9 cellular contexts compared by ENCODE assay signal in genomic region chr3:126746395-126747177, GRCh38. TPM values are rescaled to one million over a fixed set of nuclear protein-coding genes. Genes with fewer than 3 reads are reported as not detected.
DNase-seq lines count a peak whose midpoint lies in the region; ATAC-seq and TF ChIP-seq lines count a peak whose summit lies in the region.
"Had no signal": no experiment of that assay in that cellular context is flagged by ENCODE, and none has a peak within 500 bp of the region (broad histone marks: within the 10 kb centered on the region; RNA-seq: fewer than 3 reads in every experiment).

No MANE protein-coding gene starts in this region.

- no peak for TF ChIP-seq POLR2A in NB4 (IDR thresholded peaks at IDR 0.05; ENCODE audit: extremely low read depth, insufficient read length)

- ATAC-seq in HG02852 (IDR thresholded peaks at IDR 0.05; ENCODE audit: unreplicated experiment) = no peak
- no peak for ATAC-seq in GM18873 (IDR thresholded peaks at IDR 0.05; ENCODE audit: low FRiP score, unreplicated experiment)
- ATAC-seq in GM19328 (IDR thresholded peaks at IDR 0.05; ENCODE audit: unreplicated experiment) = no peak

- peaks cover 15% of the 10 kb centered on the region for H3K4me1 Mint-ChIP-seq in endodermal cell

- no peaks in the 10 kb centered on the region for H3K27me3 Mint-ChIP-seq in endodermal cell (ENCODE audit: insufficient read depth)

- DNase-seq in COLO829 (ENCODE audit: low spot score) (peak; percentile 47), NB4 (ENCODE audit: low read depth) (peak; percentile 9), endodermal cell (peak; percentile 57), myocyte (ENCODE audit: low read depth) (peak; percentile 67), HuH-7 (ENCODE audit: low spot score) (no peak)
- DNase-seq: activated effector memory CD4-positive, alpha-beta T cell treated with Interleukin-2 at 50 U/mL for 16 hours had no signal

- no peak overlapping the region for H3K9ac ChIP-seq in endodermal cell (ENCODE audit: extremely low read depth, low read length, poor library complexity, severe bottlenecking)

- H3K9me3 ChIP-seq in endodermal cell (ENCODE audit: control insufficient read depth, low read length) = no peaks in the 10 kb centered on the region

- H3K9me3 Mint-ChIP-seq in endodermal cell = no peaks in the 10 kb centered on the region

- H3K4me3 Mint-ChIP-seq in endodermal cell = no peak overlapping the region

- peaks cover 5% of the 10 kb centered on the region for H3K4me1 ChIP-seq in endodermal cell (ENCODE audit: control insufficient read depth, insufficient read depth, low read length)

- H3K4me3 ChIP-seq in NB4 (ENCODE audit: low read depth, low read length) (no peak overlapping the region), endodermal cell (ENCODE audit: low read length) (no peak overlapping the region)

- H3K36me3 Mint-ChIP-seq in endodermal cell (ENCODE audit: low read depth) = peaks cover 4% of the 10 kb centered on the region

- WGBS in endodermal cell (ENCODE audit: insufficient coverage in 1 of 2, insufficient read length in 1 of 2), 2 experiments = 86 to 92% methylated on average over 16 to 18 of the region's 18 CpGs

- TF ChIP-seq CTCF in NB4 (IDR thresholded peaks at IDR 0.05; ENCODE audit: low read depth, low read length) (no peak), endodermal cell (conservative IDR thresholded peaks at IDR 0.05) (no peak)

- peak overlapping the region; percentile 39 for H3K27ac Mint-ChIP-seq in endodermal cell

- no peaks in the 10 kb centered on the region for H3K36me3 ChIP-seq in endodermal cell (ENCODE audit: control insufficient read depth, insufficient read depth, low read length)

- no peak overlapping the region for H3K27ac ChIP-seq in endodermal cell (ENCODE audit: low read depth, low read length)

- no peaks in the 10 kb centered on the region for H3K27me3 ChIP-seq in endodermal cell (ENCODE audit: control insufficient read depth, insufficient read depth, low read length, poor library complexity, severe bottlenecking)

RNA-seq across cellular contexts. Expression of gene CHCHD6, which starts 42.5 kb away (rescaled TPM):
- 10 to 100 TPM; 23.6 to 34.4 TPM for total RNA-seq in endodermal cell
- 42.5 TPM for polyA plus RNA-seq in endodermal cell (2013, experiment 1 of 2)
- polyA plus RNA-seq in endodermal cell (2013, experiment 2 of 2) = 39.8 TPM
- total RNA-seq in myocyte = 11.8 and 21.9 TPM in 2 replicates
- 37.7 TPM for polyA plus RNA-seq in myocyte (2012)
